In genomic region chr13:50079278-50080157, GRCh38 we compare ENCODE assay signal across 8 cellular contexts.
DNase-seq lines count a peak whose midpoint lies in the region; ATAC-seq and TF ChIP-seq lines count a peak whose summit lies in the region.

No MANE protein-coding gene starts in this region.

- H3K36me3 Mint-ChIP-seq in CD8-positive, alpha-beta T cell: peaks cover 11% of the 10 kb centered on the region
- H3K36me3 Mint-ChIP-seq in dendritic cell treated with granulocyte-macrophage colony-stimulating factor and Interleukin-4, amounts not matched to agents 40 ng/mL and 50 ng/mL, for 4 days (ENCODE audit: low read depth): peaks cover 11% of the 10 kb centered on the region

- H3K4me1 Mint-ChIP-seq in CD8-positive, alpha-beta T cell (ENCODE audit: low read depth): peaks cover 36% of the 10 kb centered on the region
- peaks cover 59% of the 10 kb centered on the region for H3K4me1 Mint-ChIP-seq in dendritic cell treated with granulocyte-macrophage colony-stimulating factor and Interleukin-4, amounts not matched to agents 40 ng/mL and 50 ng/mL, for 4 days (ENCODE audit: low read depth)

- H3K4me1 ChIP-seq in CD8-positive, alpha-beta T cell (ENCODE audit: insufficient read depth, low read length): peaks cover 29% of the 10 kb centered on the region
- H3K4me1 ChIP-seq in neuron (ENCODE audit: insufficient read depth, low read length): peaks cover 18% of the 10 kb centered on the region

- POLR2A ChIA-PET in CD8-positive, alpha-beta T cell (lab: Charles Lee): interaction anchor here (1.0 to 8.5 kb wide), 9 partner anchors 10 to 831 kb away, joined by 3 to 164 read pairs (median 3); partner anchors contain the start of genes RNASEH2B and TRIM13

- CTCF ChIA-PET in CD8-positive, alpha-beta T cell (lab: Charles Lee): interaction anchor here (0.7 to 8.5 kb wide), 5 partner anchors 40 to 832 kb away, joined by 3 to 112 read pairs (median 5); partner anchors contain the start of gene TRIM13

- peaks cover 24% of the 10 kb centered on the region for H3K27me3 Mint-ChIP-seq in CD8-positive, alpha-beta T cell (ENCODE audit: low read depth)
- H3K27me3 Mint-ChIP-seq in dendritic cell treated with granulocyte-macrophage colony-stimulating factor and Interleukin-4, amounts not matched to agents 40 ng/mL and 50 ng/mL, for 4 days: no peaks in the 10 kb centered on the region

- no peak for DNase-seq in CD8-positive, alpha-beta T cell
- DNase-seq in NCI-H1930 (lab: John Stamatoyannopoulos, UW) (peak; percentile 29 to 39), AG08396 (ENCODE audit: low spot score) (no peak), NCI-H226 (no peak), NCI-H2227 (lab: John Stamatoyannopoulos, UW; ENCODE audit: unreplicated experiment) (no peak)
- no peak for DNase-seq in effector CD4-positive, alpha-beta T cell

- H3K4me3 ChIP-seq in CD8-positive, alpha-beta T cell (ENCODE audit: low read depth, low read length): no peak overlapping the region
- peak overlapping the region; percentile 61 for H3K4me3 ChIP-seq in neuron (ENCODE audit: low read length)

- no peaks in the 10 kb centered on the region for H3K36me3 ChIP-seq in CD8-positive, alpha-beta T cell (ENCODE audit: insufficient read depth, low read length)
- H3K36me3 ChIP-seq in neuron (ENCODE audit: insufficient read depth, low read length): peaks cover 3% of the 10 kb centered on the region

- H3K27ac ChIP-seq in CD8-positive, alpha-beta T cell (ENCODE audit: low read depth, low read length): no peak overlapping the region

- peak overlapping the region; percentile 95 for H3K27ac Mint-ChIP-seq in CD8-positive, alpha-beta T cell
- peak overlapping the region; percentile 91 for H3K27ac Mint-ChIP-seq in dendritic cell treated with granulocyte-macrophage colony-stimulating factor and Interleukin-4, amounts not matched to agents 40 ng/mL and 50 ng/mL, for 4 days

- ATAC-seq in CD8-positive, alpha-beta T cell: no peak

- H3K27me3 ChIP-seq in CD8-positive, alpha-beta T cell (ENCODE audit: insufficient read depth, low read length): peaks cover 32% of the 10 kb centered on the region
- H3K27me3 ChIP-seq in neuron (ENCODE audit: insufficient read depth, low read length): no peaks in the 10 kb centered on the region

- no peaks in the 10 kb centered on the region for H3K9me3 ChIP-seq in CD8-positive, alpha-beta T cell (ENCODE audit: low read length)
- H3K9me3 ChIP-seq in neuron (ENCODE audit: low read length): no peaks in the 10 kb centered on the region

- intact Hi-C loops in CD8-positive, alpha-beta T cell (cut with DNase I, micrococcal nuclease): loop anchor here (1.0 to 10.0 kb wide), 10 partner anchors 103 to 1375 kb away; partner anchors contain the start of genes CAB39L (in 2 of the 2), KPNA3 (in 2 of the 2), SETDB2 (in 2 of the 2) and FNDC3A (in 1 of the 2)
- intact Hi-C loops in dendritic cell treated with granulocyte-macrophage colony-stimulating factor and Interleukin-4, amounts not matched to agents 40 ng/mL and 50 ng/mL, for 4 days (cut with micrococcal nuclease): loop anchor here (2.0 to 10.0 kb wide), 2 partner anchors 83 to 835 kb away; partner anchors contain the start of gene TRIM13

- H3K9me3 Mint-ChIP-seq in CD8-positive, alpha-beta T cell: no peaks in the 10 kb centered on the region
- no peaks in the 10 kb centered on the region for H3K9me3 Mint-ChIP-seq in dendritic cell treated with granulocyte-macrophage colony-stimulating factor and Interleukin-4, amounts not matched to agents 40 ng/mL and 50 ng/mL, for 4 days

- TF ChIP-seq CTCF in CD8-positive, alpha-beta T cell (IDR thresholded peaks at IDR 0.05): no peak

- H2AFZ ChIP-seq in neuron (ENCODE audit: low read depth, low read length): no peak overlapping the region

- peak overlapping the region; percentile 95 for H3K4me3 Mint-ChIP-seq in CD8-positive, alpha-beta T cell
- H3K4me3 Mint-ChIP-seq in dendritic cell treated with granulocyte-macrophage colony-stimulating factor and Interleukin-4, amounts not matched to agents 40 ng/mL and 50 ng/mL, for 4 days: peak overlapping the region; percentile 98

Comparison
In these comparisons a context has a peak if more than half of its experiments do, and no peak if none do; other contexts are left out.
1. DNase-seq: peak in NCI-H1930 (2 of 2); none in CD8-positive, alpha-beta T cell (0 of 7), effector CD4-positive, alpha-beta T cell (single experiment), AG08396 (single experiment), NCI-H226 (single experiment) and NCI-H2227 (single experiment).